In genomic region chr3:113736548-113737089, GRCh38 we compare ENCODE assay signal across 8 cellular contexts. TPM values are rescaled to one million over a fixed set of nuclear protein-coding genes. Genes with fewer than 3 reads are reported as not detected.
DNase-seq lines count a peak whose midpoint lies in the region; ATAC-seq and TF ChIP-seq lines count a peak whose summit lies in the region.

No MANE protein-coding gene starts in this region.

- TF ChIP-seq CTCF in RWPE2 (IDR thresholded peaks at IDR 0.05; ENCODE audit: poor library complexity, severe bottlenecking) (peak; percentile 77), left lung (IDR thresholded peaks at IDR 0.05) (peak; percentile 45 to 46), tibial artery (IDR thresholded peaks at IDR 0.05) (peak; percentile 60 to 80)

- H3K4me1 ChIP-seq in RWPE2 (ENCODE audit: insufficient read depth, poor library complexity, severe bottlenecking): peaks cover 15% of the 10 kb centered on the region
- peaks cover 0 to 33% of the 10 kb centered on the region in 2 donors for H3K4me1 ChIP-seq in left lung
- H3K4me1 ChIP-seq in tibial artery: peaks cover 0 to 15% (median 7%) of the 10 kb centered on the region in 4 donors

- H3K4me3 ChIP-seq in RWPE2 (ENCODE audit: severe bottlenecking): no peak overlapping the region
- H3K4me3 ChIP-seq in left lung: no peak overlapping the region
- H3K4me3 ChIP-seq in tibial artery: no peak overlapping the region

- H3K36me3 ChIP-seq in KOPT-K1 (ENCODE audit: insufficient read depth, low read length) (peaks cover 51% of the 10 kb centered on the region), RWPE2 (ENCODE audit: low read depth) (peaks cover 23% of the 10 kb centered on the region), left lung (no peaks in the 10 kb centered on the region), tibial artery (no peaks in the 10 kb centered on the region)

- peak; percentile 65 for ATAC-seq in GM21423 (IDR thresholded peaks at IDR 0.05; ENCODE audit: unreplicated experiment)
- ATAC-seq in RWPE2 (ENCODE audit: low read depth): peak; percentile 50; the same call in 2 of the 3 replicates
- peak; percentile 90 for ATAC-seq in left lung

- H3K9me3 ChIP-seq in KOPT-K1 (ENCODE audit: insufficient read depth, low read length, poor library complexity, severe bottlenecking) (no peaks in the 10 kb centered on the region), RWPE2 (ENCODE audit: severe bottlenecking) (no peaks in the 10 kb centered on the region), left lung (no peaks in the 10 kb centered on the region), tibial artery (no peaks in the 10 kb centered on the region)

- H3K27me3 ChIP-seq in RWPE2 (ENCODE audit: insufficient read depth, poor library complexity, severe bottlenecking): no peaks in the 10 kb centered on the region
- H3K27me3 ChIP-seq in left lung: no peaks in the 10 kb centered on the region
- no peaks in the 10 kb centered on the region for H3K27me3 ChIP-seq in tibial artery

- intact Hi-C loops in left lung (cut with DNase I) (loop anchor here in 1 of 2 donors (10.0 kb wide), 1 partner anchor 98 kb away; the partner anchor contains the start of gene GRAMD1C), tibial artery (cut with DNase I; ENCODE audit: low total_unique reads) (no loop called here)

- DNase-seq in NCI-H2081 (lab: John Stamatoyannopoulos, UW) (peak; percentile 35 to 62), NCI-H2081 treated with DMSO at 0.1 percent for 48 hours (lab: John Stamatoyannopoulos, UW) (no peak), RWPE2 (ENCODE audit: low spot score) (no peak), cerebellum (ENCODE audit: low spot score) (peak; percentile 56), left lung (no peak), tibial artery (no peak)

- H3K27ac ChIP-seq in KOPT-K1 (ENCODE audit: low read depth, low read length, poor library complexity, severe bottlenecking) (peak overlapping the region; percentile 9), RWPE2 (ENCODE audit: poor library complexity, severe bottlenecking) (no peak overlapping the region), left lung (no peak overlapping the region), tibial artery (no peak overlapping the region)

RNA-seq across cellular contexts. Expression of gene NAA50, which starts 9.4 kb away (rescaled TPM):
- total RNA-seq in cerebellum (56.1 TPM), left lung (100 to 1,000 TPM in 1 of 2 donors, 10 to 100 TPM in 1; 96.9 to 132 TPM)

RNA-seq across cellular contexts. Expression of gene ATP6V1A, which starts 10.2 kb away (rescaled TPM):
- total RNA-seq in cerebellum (105 TPM), left lung (100 to 1,000 TPM; 111 to 137 TPM)

RNA-seq across cellular contexts. Expression of gene USF3, which starts 40.2 kb away (rescaled TPM):
- total RNA-seq in cerebellum (19.1 TPM), left lung (10 to 100 TPM; 18.2 to 19.0 TPM)

Comparison
In these comparisons a context has a peak if more than half of its experiments do, and no peak if none do; other contexts are left out.
1. DNase-seq: peak in NCI-H2081 (2 of 2) and cerebellum (single experiment); none in NCI-H2081 treated with DMSO at 0.1 percent for 48 hours (single experiment), RWPE2 (single experiment), left lung (0 of 2) and tibial artery (0 of 2).
2. Peak in every context shown above with its lines, with median percentiles within 50 percentile points of each other: ATAC-seq and CTCF ChIP-seq.